20 cellular contexts compared by ENCODE assay signal in the genomic region with DNA sequence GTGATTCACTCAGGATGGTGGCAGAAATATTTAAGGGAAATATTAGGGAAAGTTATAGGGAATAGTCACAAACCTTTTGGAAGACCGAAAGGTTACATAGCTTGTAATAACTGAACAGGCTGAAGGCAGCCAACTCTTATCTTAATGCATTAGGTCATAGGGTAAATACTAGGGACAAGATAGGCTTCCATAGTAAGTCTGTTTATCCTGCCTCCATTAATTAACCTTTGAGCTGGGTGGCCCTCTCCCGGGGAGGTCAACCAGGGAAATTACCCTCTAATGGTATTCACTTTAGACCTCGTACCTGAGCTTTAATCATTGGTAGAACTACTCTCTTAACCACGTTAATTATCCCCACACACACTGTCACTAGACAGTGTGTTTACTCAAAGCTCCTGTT.
A peak's percentile ranks its signal among the peaks of the same experiment; 100 is the strongest.
DNase-seq lines count a peak whose midpoint lies in the region; ATAC-seq and TF ChIP-seq lines count a peak whose summit lies in the region.
"Had no signal": no experiment of that assay in that cellular context is flagged by ENCODE, and none has a peak within 500 bp of the region (broad histone marks: within the 10 kb centered on the region; RNA-seq: fewer than 3 reads in every experiment).

No MANE protein-coding gene starts in this region.

- TF ChIP-seq CTCF in Caco-2 (IDR thresholded peaks at IDR 0.05; ENCODE audit: insufficient read depth in 1 of 2, low read depth in 1 of 2, low read length in 1 of 2, severe bottlenecking in 1 of 2, unreplicated experiment in 1 of 2) (no peak), hepatocyte (IDR thresholded peaks at IDR 0.05; ENCODE audit: poor library complexity) (no peak), progenitor cell of endocrine pancreas (IDR thresholded peaks at IDR 0.05; ENCODE audit: unreplicated experiment) (no peak)

- no peak overlapping the region for H3K4me3 ChIP-seq in Caco-2 (ENCODE audit: low read depth, low read length)
- no peak overlapping the region for H3K4me3 ChIP-seq in hepatocyte
- H3K4me3 ChIP-seq: BLaER1, GM23338 had no signal

- H3K4me3 Mint-ChIP-seq in Caco-2 (ENCODE audit: unreplicated experiment) (no peak overlapping the region), progenitor cell of endocrine pancreas (ENCODE audit: low read depth) (peak overlapping the region; percentile 21)
- no peak overlapping the region for H3K4me3 Mint-ChIP-seq in T-helper 2 cell treated with Interferon-gamma antibody and Interleukin-4, amounts not matched to agents 5 μg/mL and 100 μg/mL, for 36 hours
- H3K4me3 Mint-ChIP-seq: B cell; CD4-positive, CD25-positive, alpha-beta regulatory T cell; CD8-positive, alpha-beta T cell; GM23338; H9 had no signal

- H3K27ac ChIP-seq in hepatocyte, result no peak overlapping the region
- H3K27ac ChIP-seq: 22Rv1, BLaER1, C4-2B had no signal

- H3K27me3 ChIP-seq in Caco-2 (replicated peaks; ENCODE audit: control insufficient read depth, insufficient read depth, low read length) (no peaks in the 10 kb centered on the region), hepatocyte (no peaks in the 10 kb centered on the region)
- H3K27me3 ChIP-seq: BLaER1 had no signal

- intact Hi-C loops in Caco-2 (cut with micrococcal nuclease; ENCODE audit: unreplicated experiment), result no loop called here

- no peaks in the 10 kb centered on the region for H3K79me2 ChIP-seq in hepatocyte

- H3K36me3 Mint-ChIP-seq in Caco-2 (ENCODE audit: insufficient read depth, unreplicated experiment) (no peaks in the 10 kb centered on the region), progenitor cell of endocrine pancreas (ENCODE audit: insufficient read depth) (no peaks in the 10 kb centered on the region)
- H3K36me3 Mint-ChIP-seq in T-helper 2 cell treated with Interferon-gamma antibody and Interleukin-4, amounts not matched to agents 5 μg/mL and 100 μg/mL, for 36 hours (ENCODE audit: low read depth), result no peaks in the 10 kb centered on the region
- H3K36me3 Mint-ChIP-seq: CD4-positive, CD25-positive, alpha-beta regulatory T cell; CD8-positive, alpha-beta T cell had no signal

- H3K4me2 ChIP-seq in hepatocyte, result no peak overlapping the region
- H3K4me2 ChIP-seq: BLaER1, GM23338 had no signal

- ATAC-seq in HG03342 (IDR thresholded peaks at IDR 0.05; ENCODE audit: unreplicated experiment), result no peak
- ATAC-seq: CD8-positive, alpha-beta T cell; GM23338; HCT116 had no signal

- CTCF ChIA-PET in Caco-2 (lab: Charles Lee), result no interaction called here

- DNase-seq in Caco-2, result peak; percentile 15 to 43
- peak; percentile 56 for DNase-seq in NCI-H748 (lab: John Stamatoyannopoulos, UW; ENCODE audit: unreplicated experiment)
- peak; percentile 23 for DNase-seq in hepatocyte (ENCODE audit: low spot score)
- no peak for DNase-seq in progenitor cell of endocrine pancreas (ENCODE audit: low spot score, unreplicated experiment)
- no peak for DNase-seq in T-helper 2 cell treated with Interferon-gamma antibody and Interleukin-4, amounts not matched to agents 5 μg/mL and 100 μg/mL, for 36 hours (ENCODE audit: low spot score)
- no peak for DNase-seq in DMS114 treated with DMSO at 0.1 percent for 48 hours (lab: John Stamatoyannopoulos, UW; ENCODE audit: unreplicated experiment)
- DNase-seq: CD4-positive, CD25-positive, alpha-beta regulatory T cell; CD8-positive, alpha-beta T cell; DMS 273 treated with DMSO at 0.1 percent for 48 hours; DMS53; DMS79 treated with DMSO at 0.1 percent for 48 hours; GF-D8; H9 had no signal

- no peaks in the 10 kb centered on the region for H3K27me3 Mint-ChIP-seq in Caco-2 (ENCODE audit: insufficient read depth, unreplicated experiment)
- H3K27me3 Mint-ChIP-seq in progenitor cell of endocrine pancreas, result no peaks in the 10 kb centered on the region
- H3K27me3 Mint-ChIP-seq in T-helper 2 cell treated with Interferon-gamma antibody and Interleukin-4, amounts not matched to agents 5 μg/mL and 100 μg/mL, for 36 hours (ENCODE audit: low read depth), result no peaks in the 10 kb centered on the region
- H3K27me3 Mint-ChIP-seq: B cell; CD4-positive, CD25-positive, alpha-beta regulatory T cell had no signal

- WGBS in hepatocyte (ENCODE audit: low lambda C conversion rate, missing lambda C conversion rate), result 25% methylated on average over 4 of the region's 4 CpGs

- H3K36me3 ChIP-seq in Caco-2 (ENCODE audit: control insufficient read depth, insufficient read depth, low read length) (no peaks in the 10 kb centered on the region), hepatocyte (replicated peaks; ENCODE audit: insufficient read depth, low read depth) (no peaks in the 10 kb centered on the region)
- H3K36me3 ChIP-seq: BLaER1 had no signal

- no peak overlapping the region for H2AFZ ChIP-seq in hepatocyte
- H2AFZ ChIP-seq: GM23338 had no signal

- POLR2A ChIA-PET in Caco-2 (lab: Charles Lee), result no interaction called here

- no TSS peak for BruUV-seq in Caco-2 (replicated peaks; lab: Mats Ljungman, UMichigan)

- H3K9me3 Mint-ChIP-seq in Caco-2 (ENCODE audit: unreplicated experiment), result no peaks in the 10 kb centered on the region
- H3K9me3 Mint-ChIP-seq in progenitor cell of endocrine pancreas (ENCODE audit: low read depth), result no peaks in the 10 kb centered on the region
- peaks cover 5% of the 10 kb centered on the region for H3K9me3 Mint-ChIP-seq in T-helper 2 cell treated with Interferon-gamma antibody and Interleukin-4, amounts not matched to agents 5 μg/mL and 100 μg/mL, for 36 hours
- H3K9me3 Mint-ChIP-seq: GM23338, H9 had no signal

- no peaks in the 10 kb centered on the region for H3K9me2 ChIP-seq in hepatocyte (replicated peaks; ENCODE audit: insufficient read depth)

- no peak overlapping the region for H3K27ac Mint-ChIP-seq in Caco-2 (ENCODE audit: unreplicated experiment)
- H3K27ac Mint-ChIP-seq in progenitor cell of endocrine pancreas, result no peak overlapping the region
- no peak overlapping the region for H3K27ac Mint-ChIP-seq in T-helper 2 cell treated with Interferon-gamma antibody and Interleukin-4, amounts not matched to agents 5 μg/mL and 100 μg/mL, for 36 hours
- H3K27ac Mint-ChIP-seq: B cell; CD4-positive, CD25-positive, alpha-beta regulatory T cell; CD8-positive, alpha-beta T cell; GM23338; H9 had no signal

- H3K4me1 ChIP-seq in Caco-2 (no peaks in the 10 kb centered on the region), hepatocyte (ENCODE audit: insufficient read depth) (no peaks in the 10 kb centered on the region)
- H3K4me1 ChIP-seq: BLaER1 had no signal

- no peaks in the 10 kb centered on the region for H3K4me1 Mint-ChIP-seq in Caco-2 (ENCODE audit: low read depth, unreplicated experiment)
- H3K4me1 Mint-ChIP-seq in progenitor cell of endocrine pancreas (ENCODE audit: low read depth), result peaks cover 9% of the 10 kb centered on the region
- no peaks in the 10 kb centered on the region for H3K4me1 Mint-ChIP-seq in T-helper 2 cell treated with Interferon-gamma antibody and Interleukin-4, amounts not matched to agents 5 μg/mL and 100 μg/mL, for 36 hours (ENCODE audit: low read depth)
- H3K4me1 Mint-ChIP-seq: B cell; CD4-positive, CD25-positive, alpha-beta regulatory T cell; GM23338; H9 had no signal

- no peaks in the 10 kb centered on the region for H3K9me3 ChIP-seq in Caco-2
- H3K9me3 ChIP-seq in hepatocyte (ENCODE audit: low read depth), result no peaks in the 10 kb centered on the region
- H3K9me3 ChIP-seq: BLaER1 had no signal

- H4K20me1 ChIP-seq in hepatocyte (ENCODE audit: insufficient read depth, poor library complexity, severe bottlenecking), result no peaks in the 10 kb centered on the region
- H4K20me1 ChIP-seq: BLaER1 had no signal

Comparison
In these comparisons a context has a peak if more than half of its experiments do, and no peak if none do; other contexts are left out.
1. DNase-seq: peak in Caco-2 (2 of 2), NCI-H748 (single experiment) and hepatocyte (single experiment); none in progenitor cell of endocrine pancreas (single experiment), T-helper 2 cell treated with Interferon-gamma antibody and Interleukin-4, amounts not matched to agents 5 μg/mL and 100 μg/mL, for 36 hours (single experiment) and DMS114 treated with DMSO at 0.1 percent for 48 hours (single experiment).